ENCODE assay signal across 2 cellular contexts in the genomic region with DNA sequence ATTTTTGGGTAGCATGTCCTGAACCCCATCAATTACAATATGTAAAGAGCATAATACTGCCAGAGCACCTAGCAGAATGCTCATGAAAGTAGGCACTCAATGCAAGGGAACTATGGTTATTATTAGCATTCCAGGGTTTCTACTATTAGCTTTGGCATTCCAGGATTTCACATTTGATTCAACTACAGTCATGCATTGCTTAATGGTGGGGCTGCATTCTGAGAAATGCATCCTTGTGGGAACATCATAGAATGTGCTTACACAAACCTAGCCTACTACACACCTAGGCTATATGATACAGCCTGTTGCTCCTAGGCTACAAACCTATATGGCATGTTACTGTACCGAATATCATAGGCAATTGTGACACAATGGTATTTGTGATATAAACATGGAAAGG.
TF ChIP-seq lines count a peak whose summit lies in the region.

No MANE protein-coding gene starts in this region.

TF ChIP-seq in HEK293, 187 proteins besides CTCF, POLR2A, EP300 and RAD21:
- TF ChIP-seq ZBTB17 (tag by site-specific recombination; IDR thresholded peaks at IDR 0.05) (no peak), ZNF391 (tag by site-specific recombination; IDR thresholded peaks at IDR 0.05; ENCODE audit: borderline replicate concordance, low read depth) (no peak), SCRT2 (tag by site-specific recombination; IDR thresholded peaks at IDR 0.05) (peak; percentile 46; the same call in 1 of the 2 replicates)
- TF ChIP-seq, protein P1, sequence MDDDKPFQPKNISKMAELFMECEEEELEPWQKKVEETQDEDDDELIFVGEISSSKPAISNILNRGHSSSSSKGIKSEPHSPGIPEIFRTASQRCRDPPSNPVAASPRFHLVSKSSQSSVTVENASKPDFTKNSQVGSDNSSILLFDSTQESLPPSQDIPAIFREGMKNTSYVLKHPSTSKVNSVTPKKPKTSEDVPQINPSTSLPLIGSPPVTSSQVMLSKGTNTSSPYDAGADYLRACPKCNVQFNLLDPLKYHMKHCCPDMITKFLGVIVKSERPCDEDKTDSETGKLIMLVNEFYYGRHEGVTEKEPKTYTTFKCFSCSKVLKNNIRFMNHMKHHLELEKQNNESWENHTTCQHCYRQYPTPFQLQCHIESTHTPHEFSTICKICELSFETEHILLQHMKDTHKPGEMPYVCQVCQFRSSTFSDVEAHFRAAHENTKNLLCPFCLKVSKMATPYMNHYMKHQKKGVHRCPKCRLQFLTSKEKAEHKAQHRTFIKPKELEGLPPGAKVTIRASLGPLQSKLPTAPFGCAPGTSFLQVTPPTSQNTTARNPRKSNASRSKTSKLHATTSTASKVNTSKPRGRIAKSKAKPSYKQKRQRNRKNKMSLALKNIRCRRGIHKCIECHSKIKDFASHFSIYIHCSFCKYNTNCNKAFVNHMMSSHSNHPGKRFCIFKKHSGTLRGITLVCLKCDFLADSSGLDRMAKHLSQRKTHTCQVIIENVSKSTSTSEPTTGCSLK (tag by site-specific recombination; IDR thresholded peaks at IDR 0.05) = no peak
- TF ChIP-seq, protein P2, sequence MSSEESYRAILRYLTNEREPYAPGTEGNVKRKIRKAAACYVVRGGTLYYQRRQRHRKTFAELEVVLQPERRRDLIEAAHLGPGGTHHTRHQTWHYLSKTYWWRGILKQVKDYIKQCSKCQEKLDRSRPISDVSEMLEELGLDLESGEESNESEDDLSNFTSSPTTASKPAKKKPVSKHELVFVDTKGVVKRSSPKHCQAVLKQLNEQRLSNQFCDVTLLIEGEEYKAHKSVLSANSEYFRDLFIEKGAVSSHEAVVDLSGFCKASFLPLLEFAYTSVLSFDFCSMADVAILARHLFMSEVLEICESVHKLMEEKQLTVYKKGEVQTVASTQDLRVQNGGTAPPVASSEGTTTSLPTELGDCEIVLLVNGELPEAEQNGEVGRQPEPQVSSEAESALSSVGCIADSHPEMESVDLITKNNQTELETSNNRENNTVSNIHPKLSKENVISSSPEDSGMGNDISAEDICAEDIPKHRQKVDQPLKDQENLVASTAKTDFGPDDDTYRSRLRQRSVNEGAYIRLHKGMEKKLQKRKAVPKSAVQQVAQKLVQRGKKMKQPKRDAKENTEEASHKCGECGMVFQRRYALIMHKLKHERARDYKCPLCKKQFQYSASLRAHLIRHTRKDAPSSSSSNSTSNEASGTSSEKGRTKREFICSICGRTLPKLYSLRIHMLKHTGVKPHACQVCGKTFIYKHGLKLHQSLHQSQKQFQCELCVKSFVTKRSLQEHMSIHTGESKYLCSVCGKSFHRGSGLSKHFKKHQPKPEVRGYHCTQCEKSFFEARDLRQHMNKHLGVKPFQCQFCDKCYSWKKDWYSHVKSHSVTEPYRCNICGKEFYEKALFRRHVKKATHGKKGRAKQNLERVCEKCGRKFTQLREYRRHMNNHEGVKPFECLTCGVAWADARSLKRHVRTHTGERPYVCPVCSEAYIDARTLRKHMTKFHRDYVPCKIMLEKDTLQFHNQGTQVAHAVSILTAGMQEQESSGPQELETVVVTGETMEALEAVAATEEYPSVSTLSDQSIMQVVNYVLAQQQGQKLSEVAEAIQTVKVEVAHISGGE (tag by site-specific recombination; conservative IDR thresholded peaks at IDR 0.05; ENCODE audit: low read depth) = no peak

TF ChIP-seq in H1, 55 proteins besides CTCF, POLR2A, EP300 and RAD21:
- TF ChIP-seq SUZ12 (IDR thresholded peaks at IDR 0.05; ENCODE audit: low read length) = no peak
- TF ChIP-seq, protein P3, sequence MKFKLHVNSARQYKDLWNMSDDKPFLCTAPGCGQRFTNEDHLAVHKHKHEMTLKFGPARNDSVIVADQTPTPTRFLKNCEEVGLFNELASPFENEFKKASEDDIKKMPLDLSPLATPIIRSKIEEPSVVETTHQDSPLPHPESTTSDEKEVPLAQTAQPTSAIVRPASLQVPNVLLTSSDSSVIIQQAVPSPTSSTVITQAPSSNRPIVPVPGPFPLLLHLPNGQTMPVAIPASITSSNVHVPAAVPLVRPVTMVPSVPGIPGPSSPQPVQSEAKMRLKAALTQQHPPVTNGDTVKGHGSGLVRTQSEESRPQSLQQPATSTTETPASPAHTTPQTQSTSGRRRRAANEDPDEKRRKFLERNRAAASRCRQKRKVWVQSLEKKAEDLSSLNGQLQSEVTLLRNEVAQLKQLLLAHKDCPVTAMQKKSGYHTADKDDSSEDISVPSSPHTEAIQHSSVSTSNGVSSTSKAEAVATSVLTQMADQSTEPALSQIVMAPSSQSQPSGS (IDR thresholded peaks at IDR 0.05; ENCODE audit: low read length) = no peak
- no peak for TF ChIP-seq HDAC2 (IDR thresholded peaks at IDR 0.05; ENCODE audit: borderline replicate concordance in 1 of 2, low read depth in 2 of 2, low read length in 2 of 2)
- TF ChIP-seq SRF (IDR thresholded peaks at IDR 0.05; ENCODE audit: low read depth, low read length) = no peak
- TF ChIP-seq GABPA (IDR thresholded peaks at IDR 0.05; ENCODE audit: borderline replicate concordance, insufficient read depth, low read length) = no peak
- no peak for TF ChIP-seq TBP (IDR thresholded peaks at IDR 0.05; ENCODE audit: low read depth, low read length)
- TF ChIP-seq SP1 (IDR thresholded peaks at IDR 0.05; ENCODE audit: low read depth, low read length) = no peak
- TF ChIP-seq JUND (IDR thresholded peaks at IDR 0.05; ENCODE audit: low read length) = no peak
- TF ChIP-seq RFX5 (IDR thresholded peaks at IDR 0.05; ENCODE audit: borderline replicate concordance, low read depth, low read length) = no peak
- no peak for TF ChIP-seq EZH2 (IDR thresholded peaks at IDR 0.05; ENCODE audit: low read depth, low read length, severe bottlenecking)
- TF ChIP-seq YY1 (IDR thresholded peaks at IDR 0.05; ENCODE audit: low read depth, low read length) = no peak
- no peak for TF ChIP-seq CTBP2 (IDR thresholded peaks at IDR 0.05; ENCODE audit: borderline replicate concordance, insufficient read depth, insufficient read length, low read length)
- TF ChIP-seq BRCA1 (IDR thresholded peaks at IDR 0.05; ENCODE audit: low read depth, low read length) = no peak
- no peak for TF ChIP-seq NRF1 (IDR thresholded peaks at IDR 0.05; ENCODE audit: low read depth, low read length)
- TF ChIP-seq SIRT6 (IDR thresholded peaks at IDR 0.05; ENCODE audit: low read length) = no peak
- TF ChIP-seq RXRA (IDR thresholded peaks at IDR 0.05; ENCODE audit: insufficient read depth, low read depth, low read length) = no peak
- no peak for TF ChIP-seq EGR1 (IDR thresholded peaks at IDR 0.05; ENCODE audit: borderline replicate concordance, low read depth, low read length)
- TF ChIP-seq RBBP5 (IDR thresholded peaks at IDR 0.05; ENCODE audit: borderline replicate concordance, low read depth, low read length) = no peak
- TF ChIP-seq KDM5A (IDR thresholded peaks at IDR 0.05; ENCODE audit: low read length) = no peak
